Comparison of ENCODE assay signal across 1 cellular context in the genomic region with DNA sequence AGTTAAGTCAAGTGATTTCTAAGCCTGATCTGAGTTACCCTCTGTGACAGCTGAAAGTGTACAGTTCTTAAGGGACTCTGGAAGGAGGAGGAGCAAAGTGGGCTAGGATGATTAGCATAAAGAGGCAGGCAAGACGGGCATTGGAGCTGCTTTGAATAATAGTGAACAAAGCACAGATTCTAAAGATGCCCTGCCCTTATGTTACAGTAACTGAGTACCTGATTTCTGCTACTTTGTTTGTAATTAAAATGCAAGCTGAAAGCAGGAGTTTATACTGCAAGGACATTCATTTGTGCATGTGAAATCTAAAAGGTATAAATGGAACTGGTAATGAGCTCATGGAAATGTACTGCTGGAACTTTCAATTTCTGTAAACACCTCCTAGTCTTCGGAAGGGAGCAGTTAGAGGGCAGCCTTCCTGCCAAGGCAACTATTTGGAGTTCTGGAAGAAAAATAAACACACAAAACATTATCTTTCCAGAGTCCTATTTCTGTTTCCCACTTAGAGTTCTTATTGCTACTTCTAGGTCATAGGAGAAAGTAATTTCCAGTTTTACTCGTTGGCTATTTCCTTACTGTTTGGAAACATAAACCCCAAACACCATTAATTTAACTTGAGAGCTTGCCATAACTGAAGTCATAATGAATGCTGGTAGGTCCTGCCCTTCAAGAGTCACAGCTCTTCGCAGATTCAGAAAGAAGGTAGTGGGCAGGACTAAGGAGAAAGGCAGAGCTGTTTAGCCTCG.
TF ChIP-seq lines count a peak whose summit lies in the region.

A gene with protein sequence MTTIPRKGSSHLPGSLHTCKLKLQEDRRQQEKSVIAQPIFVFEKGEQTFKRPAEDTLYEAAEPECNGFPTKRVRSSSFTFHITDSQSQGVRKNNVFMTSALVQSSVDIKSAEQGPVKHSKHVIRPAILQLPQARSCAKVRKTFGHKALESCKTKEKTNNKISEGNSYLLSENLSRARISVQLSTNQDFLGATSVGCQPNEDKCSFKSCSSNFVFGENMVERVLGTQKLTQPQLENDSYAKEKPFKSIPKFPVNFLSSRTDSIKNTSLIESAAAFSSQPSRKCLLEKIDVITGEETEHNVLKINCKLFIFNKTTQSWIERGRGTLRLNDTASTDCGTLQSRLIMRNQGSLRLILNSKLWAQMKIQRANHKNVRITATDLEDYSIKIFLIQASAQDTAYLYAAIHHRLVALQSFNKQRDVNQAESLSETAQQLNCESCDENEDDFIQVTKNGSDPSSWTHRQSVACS (minus strand): TSS at position 45 of the 746 bp plus-strand sequence. CDS start 486 bp downstream, outside the sequence.

TF ChIP-seq in HEK293, 187 proteins besides CTCF, POLR2A, EP300 and RAD21 (continued from another document and continues in another):
- TF ChIP-seq, protein P1, sequence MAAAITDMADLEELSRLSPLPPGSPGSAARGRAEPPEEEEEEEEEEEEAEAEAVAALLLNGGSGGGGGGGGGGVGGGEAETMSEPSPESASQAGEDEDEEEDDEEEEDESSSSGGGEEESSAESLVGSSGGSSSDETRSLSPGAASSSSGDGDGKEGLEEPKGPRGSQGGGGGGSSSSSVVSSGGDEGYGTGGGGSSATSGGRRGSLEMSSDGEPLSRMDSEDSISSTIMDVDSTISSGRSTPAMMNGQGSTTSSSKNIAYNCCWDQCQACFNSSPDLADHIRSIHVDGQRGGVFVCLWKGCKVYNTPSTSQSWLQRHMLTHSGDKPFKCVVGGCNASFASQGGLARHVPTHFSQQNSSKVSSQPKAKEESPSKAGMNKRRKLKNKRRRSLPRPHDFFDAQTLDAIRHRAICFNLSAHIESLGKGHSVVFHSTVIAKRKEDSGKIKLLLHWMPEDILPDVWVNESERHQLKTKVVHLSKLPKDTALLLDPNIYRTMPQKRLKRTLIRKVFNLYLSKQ (tag by site-specific recombination; IDR thresholded peaks at IDR 0.05; ENCODE audit: borderline replicate concordance): no peak
- TF ChIP-seq ZNF561 (tag by site-specific recombination; IDR thresholded peaks at IDR 0.05; ENCODE audit: borderline replicate concordance) (peak; percentile 77; the same call in 1 of the 2 replicates), KLF10 (tag by site-specific recombination; IDR thresholded peaks at IDR 0.05) (no peak), ZNF510 (tag by site-specific recombination; IDR thresholded peaks at IDR 0.05; ENCODE audit: insufficient replicate concordance) (peak; percentile 98), IKZF3 (tag by site-specific recombination; IDR thresholded peaks at IDR 0.05) (peak; percentile 65), FEZF1 (tag by site-specific recombination; IDR thresholded peaks at IDR 0.05) (peak; percentile 91), ZNF335 (tag by site-specific recombination; conservative IDR thresholded peaks at IDR 0.05) (0 out of 2 replicates have a peak, but pooled peaks have one; percentile 2), ZFP41 (tag by site-specific recombination; IDR thresholded peaks at IDR 0.05; ENCODE audit: borderline replicate concordance) (no peak), ZNF626 (tag by site-specific recombination; IDR thresholded peaks at IDR 0.05) (peak; percentile 52; the same call in 1 of the 2 replicates), ZNF341 (tag by site-specific recombination; IDR thresholded peaks at IDR 0.05; ENCODE audit: low read depth) (no peak), ZNF24 (tag by site-specific recombination; IDR thresholded peaks at IDR 0.05) (no peak; the same call in none of the 2 replicates), KLF9 (tag by site-specific recombination; IDR thresholded peaks at IDR 0.05; ENCODE audit: low read depth) (no peak), ZNF600 (tag by site-specific recombination; IDR thresholded peaks at IDR 0.05) (peak; percentile 87), ZNF140 (tag by site-specific recombination; IDR thresholded peaks at IDR 0.05) (no peak), ZNF211 (tag by site-specific recombination; IDR thresholded peaks at IDR 0.05; ENCODE audit: low read depth) (no peak), ZSCAN30 (tag by site-specific recombination; IDR thresholded peaks at IDR 0.05) (peak; percentile 59; the same call in 1 of the 2 replicates), YY1 (tag by site-specific recombination; IDR thresholded peaks at IDR 0.05) (no peak; the same call in 1 of the 2 replicates), ZNF558 (tag by site-specific recombination; IDR thresholded peaks at IDR 0.05) (no peak; the same call in 1 of the 2 replicates), ZNF473 (tag by site-specific recombination; IDR thresholded peaks at IDR 0.05) (no peak), GLIS1 (tag by site-specific recombination; IDR thresholded peaks at IDR 0.05) (peak; percentile 47; the same call in 1 of the 2 replicates), HOXD13 (CRISPR knock-in tag; IDR thresholded peaks at IDR 0.05; ENCODE audit: borderline replicate concordance) (no peak), ZNF133 (tag by site-specific recombination; IDR thresholded peaks at IDR 0.05) (no peak), ZNF132 (tag by site-specific recombination; IDR thresholded peaks at IDR 0.05; ENCODE audit: borderline replicate concordance) (no peak), ZIC2 (tag by site-specific recombination; IDR thresholded peaks at IDR 0.05) (no peak), RBAK (tag by site-specific recombination; IDR thresholded peaks at IDR 0.05) (no peak), ZNF16 (tag by site-specific recombination; IDR thresholded peaks at IDR 0.05; ENCODE audit: low read depth) (no peak), ZXDB (tag by site-specific recombination; IDR thresholded peaks at IDR 0.05) (peak; percentile 94), ZNF830 (tag by site-specific recombination; IDR thresholded peaks at IDR 0.05; ENCODE audit: low read depth) (no peak), ZNF114 (tag by site-specific recombination; IDR thresholded peaks at IDR 0.05) (no peak), ZFP37 (tag by site-specific recombination; IDR thresholded peaks at IDR 0.05) (no peak), WT1 (tag by site-specific recombination; IDR thresholded peaks at IDR 0.05) (peak; percentile 75), ZBTB21 (tag by site-specific recombination; IDR thresholded peaks at IDR 0.05) (0 out of 2 replicates have a peak, but pooled peaks have one; percentile 27), GLIS2 (tag by site-specific recombination; IDR thresholded peaks at IDR 0.05) (no peak), ZNF2 (tag by site-specific recombination; IDR thresholded peaks at IDR 0.05) (peak; percentile 82), ZNF791 (tag by site-specific recombination; IDR thresholded peaks at IDR 0.05) (no peak), ZNF404 (tag by site-specific recombination; IDR thresholded peaks at IDR 0.05) (no peak; the same call in 1 of the 2 replicates), HOXC10 (CRISPR knock-in tag; IDR thresholded peaks at IDR 0.05) (no peak)
- TF ChIP-seq, protein P2, sequence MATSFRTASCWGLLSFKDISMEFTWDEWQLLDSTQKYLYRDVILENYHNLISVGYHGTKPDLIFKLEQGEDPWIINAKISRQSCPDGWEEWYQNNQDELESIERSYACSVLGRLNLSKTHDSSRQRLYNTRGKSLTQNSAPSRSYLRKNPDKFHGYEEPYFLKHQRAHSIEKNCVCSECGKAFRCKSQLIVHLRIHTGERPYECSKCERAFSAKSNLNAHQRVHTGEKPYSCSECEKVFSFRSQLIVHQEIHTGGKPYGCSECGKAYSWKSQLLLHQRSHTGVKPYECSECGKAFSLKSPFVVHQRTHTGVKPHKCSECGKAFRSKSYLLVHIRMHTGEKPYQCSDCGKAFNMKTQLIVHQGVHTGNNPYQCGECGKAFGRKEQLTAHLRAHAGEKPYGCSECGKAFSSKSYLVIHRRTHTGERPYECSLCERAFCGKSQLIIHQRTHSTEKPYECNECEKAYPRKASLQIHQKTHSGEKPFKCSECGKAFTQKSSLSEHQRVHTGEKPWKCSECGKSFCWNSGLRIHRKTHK (tag by site-specific recombination; IDR thresholded peaks at IDR 0.05): no peak
- TF ChIP-seq, protein P3, sequence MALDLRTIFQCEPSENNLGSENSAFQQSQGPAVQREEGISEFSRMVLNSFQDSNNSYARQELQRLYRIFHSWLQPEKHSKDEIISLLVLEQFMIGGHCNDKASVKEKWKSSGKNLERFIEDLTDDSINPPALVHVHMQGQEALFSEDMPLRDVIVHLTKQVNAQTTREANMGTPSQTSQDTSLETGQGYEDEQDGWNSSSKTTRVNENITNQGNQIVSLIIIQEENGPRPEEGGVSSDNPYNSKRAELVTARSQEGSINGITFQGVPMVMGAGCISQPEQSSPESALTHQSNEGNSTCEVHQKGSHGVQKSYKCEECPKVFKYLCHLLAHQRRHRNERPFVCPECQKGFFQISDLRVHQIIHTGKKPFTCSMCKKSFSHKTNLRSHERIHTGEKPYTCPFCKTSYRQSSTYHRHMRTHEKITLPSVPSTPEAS (tag by site-specific recombination; IDR thresholded peaks at IDR 0.05): no peak
- TF ChIP-seq, protein P4, sequence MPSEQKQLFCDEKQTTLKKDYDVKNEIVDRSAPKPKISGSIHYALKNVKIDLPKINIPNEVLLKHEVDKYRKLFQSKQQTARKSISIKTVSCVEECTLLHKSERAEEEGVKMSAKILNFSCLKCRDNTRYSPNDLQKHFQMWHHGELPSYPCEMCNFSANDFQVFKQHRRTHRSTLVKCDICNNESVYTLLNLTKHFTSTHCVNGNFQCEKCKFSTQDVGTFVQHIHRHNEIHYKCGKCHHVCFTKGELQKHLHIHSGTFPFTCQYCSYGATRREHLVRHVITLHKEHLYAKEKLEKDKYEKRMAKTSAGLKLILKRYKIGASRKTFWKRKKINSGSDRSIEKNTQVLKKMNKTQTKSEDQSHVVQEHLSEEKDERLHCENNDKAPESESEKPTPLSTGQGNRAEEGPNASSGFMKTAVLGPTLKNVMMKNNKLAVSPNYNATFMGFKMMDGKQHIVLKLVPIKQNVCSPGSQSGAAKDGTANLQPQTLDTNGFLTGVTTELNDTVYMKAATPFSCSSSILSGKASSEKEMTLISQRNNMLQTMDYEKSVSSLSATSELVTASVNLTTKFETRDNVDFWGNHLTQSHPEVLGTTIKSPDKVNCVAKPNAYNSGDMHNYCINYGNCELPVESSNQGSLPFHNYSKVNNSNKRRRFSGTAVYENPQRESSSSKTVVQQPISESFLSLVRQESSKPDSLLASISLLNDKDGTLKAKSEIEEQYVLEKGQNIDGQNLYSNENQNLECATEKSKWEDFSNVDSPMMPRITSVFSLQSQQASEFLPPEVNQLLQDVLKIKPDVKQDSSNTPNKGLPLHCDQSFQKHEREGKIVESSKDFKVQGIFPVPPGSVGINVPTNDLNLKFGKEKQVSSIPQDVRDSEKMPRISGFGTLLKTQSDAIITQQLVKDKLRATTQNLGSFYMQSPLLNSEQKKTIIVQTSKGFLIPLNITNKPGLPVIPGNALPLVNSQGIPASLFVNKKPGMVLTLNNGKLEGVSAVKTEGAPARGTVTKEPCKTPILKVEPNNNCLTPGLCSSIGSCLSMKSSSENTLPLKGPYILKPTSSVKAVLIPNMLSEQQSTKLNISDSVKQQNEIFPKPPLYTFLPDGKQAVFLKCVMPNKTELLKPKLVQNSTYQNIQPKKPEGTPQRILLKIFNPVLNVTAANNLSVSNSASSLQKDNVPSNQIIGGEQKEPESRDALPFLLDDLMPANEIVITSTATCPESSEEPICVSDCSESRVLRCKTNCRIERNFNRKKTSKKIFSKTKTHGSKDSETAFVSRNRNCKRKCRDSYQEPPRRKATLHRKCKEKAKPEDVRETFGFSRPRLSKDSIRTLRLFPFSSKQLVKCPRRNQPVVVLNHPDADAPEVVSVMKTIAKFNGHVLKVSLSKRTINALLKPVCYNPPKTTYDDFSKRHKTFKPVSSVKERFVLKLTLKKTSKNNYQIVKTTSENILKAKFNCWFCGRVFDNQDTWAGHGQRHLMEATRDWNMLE (tag by site-specific recombination; conservative IDR thresholded peaks at IDR 0.05; ENCODE audit: low read depth): no peak
- TF ChIP-seq, protein P5, sequence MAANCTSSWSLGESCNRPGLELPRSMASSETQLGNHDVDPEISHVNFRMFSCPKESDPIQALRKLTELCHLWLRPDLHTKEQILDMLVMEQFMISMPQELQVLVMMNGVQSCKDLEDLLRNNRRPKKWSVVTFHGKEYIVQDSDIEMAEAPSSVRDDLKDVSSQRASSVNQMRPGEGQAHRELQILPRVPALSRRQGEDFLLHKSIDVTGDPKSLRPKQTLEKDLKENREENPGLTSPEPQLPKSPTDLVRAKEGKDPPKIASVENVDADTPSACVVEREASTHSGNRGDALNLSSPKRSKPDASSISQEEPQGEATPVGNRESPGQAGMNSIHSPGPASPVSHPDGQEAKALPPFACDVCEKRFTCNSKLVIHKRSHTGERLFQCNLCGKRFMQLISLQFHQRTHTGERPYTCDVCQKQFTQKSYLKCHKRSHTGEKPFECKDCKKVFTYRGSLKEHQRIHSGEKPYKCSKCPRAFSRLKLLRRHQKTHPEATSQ (tag by site-specific recombination; IDR thresholded peaks at IDR 0.05): no peak
- TF ChIP-seq, protein P6, sequence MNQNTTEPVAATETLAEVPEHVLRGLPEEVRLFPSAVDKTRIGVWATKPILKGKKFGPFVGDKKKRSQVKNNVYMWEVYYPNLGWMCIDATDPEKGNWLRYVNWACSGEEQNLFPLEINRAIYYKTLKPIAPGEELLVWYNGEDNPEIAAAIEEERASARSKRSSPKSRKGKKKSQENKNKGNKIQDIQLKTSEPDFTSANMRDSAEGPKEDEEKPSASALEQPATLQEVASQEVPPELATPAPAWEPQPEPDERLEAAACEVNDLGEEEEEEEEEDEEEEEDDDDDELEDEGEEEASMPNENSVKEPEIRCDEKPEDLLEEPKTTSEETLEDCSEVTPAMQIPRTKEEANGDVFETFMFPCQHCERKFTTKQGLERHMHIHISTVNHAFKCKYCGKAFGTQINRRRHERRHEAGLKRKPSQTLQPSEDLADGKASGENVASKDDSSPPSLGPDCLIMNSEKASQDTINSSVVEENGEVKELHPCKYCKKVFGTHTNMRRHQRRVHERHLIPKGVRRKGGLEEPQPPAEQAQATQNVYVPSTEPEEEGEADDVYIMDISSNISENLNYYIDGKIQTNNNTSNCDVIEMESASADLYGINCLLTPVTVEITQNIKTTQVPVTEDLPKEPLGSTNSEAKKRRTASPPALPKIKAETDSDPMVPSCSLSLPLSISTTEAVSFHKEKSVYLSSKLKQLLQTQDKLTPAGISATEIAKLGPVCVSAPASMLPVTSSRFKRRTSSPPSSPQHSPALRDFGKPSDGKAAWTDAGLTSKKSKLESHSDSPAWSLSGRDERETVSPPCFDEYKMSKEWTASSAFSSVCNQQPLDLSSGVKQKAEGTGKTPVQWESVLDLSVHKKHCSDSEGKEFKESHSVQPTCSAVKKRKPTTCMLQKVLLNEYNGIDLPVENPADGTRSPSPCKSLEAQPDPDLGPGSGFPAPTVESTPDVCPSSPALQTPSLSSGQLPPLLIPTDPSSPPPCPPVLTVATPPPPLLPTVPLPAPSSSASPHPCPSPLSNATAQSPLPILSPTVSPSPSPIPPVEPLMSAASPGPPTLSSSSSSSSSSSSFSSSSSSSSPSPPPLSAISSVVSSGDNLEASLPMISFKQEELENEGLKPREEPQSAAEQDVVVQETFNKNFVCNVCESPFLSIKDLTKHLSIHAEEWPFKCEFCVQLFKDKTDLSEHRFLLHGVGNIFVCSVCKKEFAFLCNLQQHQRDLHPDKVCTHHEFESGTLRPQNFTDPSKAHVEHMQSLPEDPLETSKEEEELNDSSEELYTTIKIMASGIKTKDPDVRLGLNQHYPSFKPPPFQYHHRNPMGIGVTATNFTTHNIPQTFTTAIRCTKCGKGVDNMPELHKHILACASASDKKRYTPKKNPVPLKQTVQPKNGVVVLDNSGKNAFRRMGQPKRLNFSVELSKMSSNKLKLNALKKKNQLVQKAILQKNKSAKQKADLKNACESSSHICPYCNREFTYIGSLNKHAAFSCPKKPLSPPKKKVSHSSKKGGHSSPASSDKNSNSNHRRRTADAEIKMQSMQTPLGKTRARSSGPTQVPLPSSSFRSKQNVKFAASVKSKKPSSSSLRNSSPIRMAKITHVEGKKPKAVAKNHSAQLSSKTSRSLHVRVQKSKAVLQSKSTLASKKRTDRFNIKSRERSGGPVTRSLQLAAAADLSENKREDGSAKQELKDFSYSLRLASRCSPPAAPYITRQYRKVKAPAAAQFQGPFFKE (tag by site-specific recombination; IDR thresholded peaks at IDR 0.05; ENCODE audit: borderline replicate concordance): no peak
